1 cellular context compared by ENCODE assay signal in the genomic region with DNA sequence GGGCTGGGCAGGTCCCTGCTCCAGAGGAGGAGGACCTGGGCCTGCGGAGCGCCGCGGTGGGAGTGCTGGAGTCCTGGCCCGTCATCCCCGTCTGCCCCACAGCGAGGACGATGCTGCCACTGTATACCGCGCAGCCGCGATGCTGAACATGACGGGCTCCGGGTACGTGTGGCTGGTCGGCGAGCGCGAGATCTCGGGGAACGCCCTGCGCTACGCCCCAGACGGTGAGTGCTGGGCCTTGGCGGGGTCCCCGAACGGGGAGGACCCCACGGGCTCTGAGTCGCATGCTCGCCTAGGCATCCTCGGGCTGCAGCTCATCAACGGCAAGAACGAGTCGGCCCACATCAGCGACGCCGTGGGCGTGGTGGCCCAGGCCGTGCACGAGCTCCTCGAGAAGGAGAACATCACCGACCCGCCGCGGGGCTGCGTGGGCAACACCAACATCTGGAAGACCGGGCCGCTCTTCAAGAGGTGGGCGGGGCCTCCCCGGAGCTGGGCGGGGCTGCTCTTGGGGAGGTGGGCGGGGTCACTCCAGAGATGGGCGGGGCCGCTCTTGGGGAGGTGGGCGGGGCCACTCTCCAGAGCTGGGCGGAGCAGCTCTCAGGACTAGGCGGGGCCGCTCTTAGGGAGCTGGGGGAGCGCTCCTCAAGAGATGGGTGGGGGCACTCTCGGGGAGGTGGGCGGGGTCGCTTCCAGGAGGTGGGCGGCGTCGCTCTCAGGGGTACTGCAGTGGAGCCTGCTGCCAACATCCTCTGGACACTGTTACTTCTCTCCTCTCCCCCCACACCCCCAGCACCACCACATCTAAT.
TF ChIP-seq lines count a peak whose summit lies in the region.

No MANE protein-coding gene starts in this region.

TF ChIP-seq in SK-N-SH treated with all-trans-retinoic acid at 6 μM for 48 hours, 23 proteins besides CTCF, POLR2A, EP300 and RAD21 (continued from another document):
- TF ChIP-seq, protein P1, sequence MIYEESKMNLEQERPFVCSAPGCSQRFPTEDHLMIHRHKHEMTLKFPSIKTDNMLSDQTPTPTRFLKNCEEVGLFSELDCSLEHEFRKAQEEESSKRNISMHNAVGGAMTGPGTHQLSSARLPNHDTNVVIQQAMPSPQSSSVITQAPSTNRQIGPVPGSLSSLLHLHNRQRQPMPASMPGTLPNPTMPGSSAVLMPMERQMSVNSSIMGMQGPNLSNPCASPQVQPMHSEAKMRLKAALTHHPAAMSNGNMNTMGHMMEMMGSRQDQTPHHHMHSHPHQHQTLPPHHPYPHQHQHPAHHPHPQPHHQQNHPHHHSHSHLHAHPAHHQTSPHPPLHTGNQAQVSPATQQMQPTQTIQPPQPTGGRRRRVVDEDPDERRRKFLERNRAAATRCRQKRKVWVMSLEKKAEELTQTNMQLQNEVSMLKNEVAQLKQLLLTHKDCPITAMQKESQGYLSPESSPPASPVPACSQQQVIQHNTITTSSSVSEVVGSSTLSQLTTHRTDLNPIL (CRISPR knock-in tag; IDR thresholded peaks at IDR 0.05; ENCODE audit: low read depth), result no peak
- TF ChIP-seq, protein P2, sequence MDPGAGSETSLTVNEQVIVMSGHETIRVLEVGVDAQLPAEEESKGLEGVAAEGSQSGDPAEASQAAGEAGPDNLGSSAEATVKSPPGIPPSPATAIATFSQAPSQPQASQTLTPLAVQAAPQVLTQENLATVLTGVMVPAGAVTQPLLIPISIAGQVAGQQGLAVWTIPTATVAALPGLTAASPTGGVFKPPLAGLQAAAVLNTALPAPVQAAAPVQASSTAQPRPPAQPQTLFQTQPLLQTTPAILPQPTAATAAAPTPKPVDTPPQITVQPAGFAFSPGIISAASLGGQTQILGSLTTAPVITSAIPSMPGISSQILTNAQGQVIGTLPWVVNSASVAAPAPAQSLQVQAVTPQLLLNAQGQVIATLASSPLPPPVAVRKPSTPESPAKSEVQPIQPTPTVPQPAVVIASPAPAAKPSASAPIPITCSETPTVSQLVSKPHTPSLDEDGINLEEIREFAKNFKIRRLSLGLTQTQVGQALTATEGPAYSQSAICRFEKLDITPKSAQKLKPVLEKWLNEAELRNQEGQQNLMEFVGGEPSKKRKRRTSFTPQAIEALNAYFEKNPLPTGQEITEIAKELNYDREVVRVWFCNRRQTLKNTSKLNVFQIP (CRISPR knock-in tag; IDR thresholded peaks at IDR 0.05; ENCODE audit: borderline replicate concordance, low read depth), result no peak
- TF ChIP-seq ZFP30 (CRISPR knock-in tag; IDR thresholded peaks at IDR 0.05) (no peak), ZNF70 (CRISPR knock-in tag; IDR thresholded peaks at IDR 0.05) (no peak), OSR1 (CRISPR knock-in tag; IDR thresholded peaks at IDR 0.05) (no peak), RARB (CRISPR knock-in tag; IDR thresholded peaks at IDR 0.05) (no peak), ARNTL (CRISPR knock-in tag; IDR thresholded peaks at IDR 0.05; ENCODE audit: borderline replicate concordance, low read depth) (no peak), PPARA (CRISPR knock-in tag; IDR thresholded peaks at IDR 0.05; ENCODE audit: borderline replicate concordance) (no peak), CSDC2 (CRISPR knock-in tag; IDR thresholded peaks at IDR 0.05) (no peak), BACH2 (CRISPR knock-in tag; IDR thresholded peaks at IDR 0.05; ENCODE audit: borderline replicate concordance) (no peak), ESRRG (CRISPR knock-in tag; IDR thresholded peaks at IDR 0.05) (no peak)
